In the genomic region with DNA sequence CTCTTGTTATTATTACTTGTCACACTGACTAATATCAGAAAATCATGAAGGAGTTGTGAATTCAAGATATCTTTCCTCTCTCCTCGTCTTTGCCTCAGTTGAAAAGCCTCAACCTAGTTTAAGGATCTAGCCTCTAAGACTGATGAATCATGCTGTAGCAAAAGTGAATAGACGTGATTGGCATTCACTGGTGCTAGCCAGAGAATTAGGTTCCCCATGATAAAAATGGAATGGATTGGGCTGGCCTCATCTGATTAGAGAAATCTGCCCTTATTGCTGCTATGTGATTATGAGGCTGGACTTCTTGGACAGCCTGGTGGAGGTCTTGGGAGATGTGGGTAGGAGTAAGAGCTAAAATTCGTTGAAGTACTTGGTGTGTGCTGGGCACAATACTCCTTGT, we compare ENCODE assay signal across 20 cellular contexts.
"Had no signal": no experiment of that assay in that cellular context is flagged by ENCODE, and none has a peak within 500 bp of the region (broad histone marks: within the 10 kb centered on the region; RNA-seq: fewer than 3 reads in every experiment).

No MANE protein-coding gene starts in this region.

- DNase-seq: activated CD4-positive, alpha-beta T cell treated with anti-CD3 and anti-CD28 coated beads for 48 hours; activated CD4-positive, alpha-beta T cell treated with anti-CD3 and anti-CD28 coated beads, Interleukin-2, amount 50 U/mL, for 4 hours; activated CD8-positive, alpha-beta memory T cell treated with anti-CD3 and anti-CD28 coated beads, Interleukin-2, amount 50 U/mL, for 48 hours; activated CD8-positive, alpha-beta T cell treated with anti-CD3 and anti-CD28 coated beads, Interleukin-2, amount 10 ng/mL, durations not matched to agents 7 days and 5 days; activated effector memory CD4-positive, alpha-beta T cell treated with Interleukin-2 at 50 U/mL for 16 hours; activated naive CD4-positive, alpha-beta T cell; activated T-cell treated with anti-CD3 and anti-CD28 coated beads, Interleukin-2, amount 50 U/mL, for 1 hour; amniotic stem cell; caudate nucleus; NCI-H1105 treated with DMSO at 0.1 percent for 48 hours; NCI-H1436 treated with DMSO at 0.1 percent for 48 hours; NCI-H187; NCI-H2081; NCI-H446; NCI-H524; PC-3; SHP77 treated with DMSO at 0.1 percent for 48 hours; T-helper 17 cell; T-helper 9 cell had no signal

- H3K27ac ChIP-seq: VCaP had no signal
